20 cellular contexts compared by ENCODE assay signal in genomic region chr13:100495455-100495854, GRCh38.
A peak's percentile ranks its signal among the peaks of the same experiment; 100 is the strongest.
DNase-seq lines count a peak whose midpoint lies in the region; ATAC-seq and TF ChIP-seq lines count a peak whose summit lies in the region.
"Had no signal": no experiment of that assay in that cellular context is flagged by ENCODE, and none has a peak within 500 bp of the region (broad histone marks: within the 10 kb centered on the region; RNA-seq: fewer than 3 reads in every experiment).

No MANE protein-coding gene starts in this region.

- no peak overlapping the region for H3K4me3 ChIP-seq in HEK293 (ENCODE audit: low read depth, low read length)
- H3K4me3 ChIP-seq: MG63 had no signal

- H3K9me3 ChIP-seq in HEK293 (ENCODE audit: control insufficient read depth, insufficient read depth, low read depth, low read length), result no peaks in the 10 kb centered on the region
- H3K9me3 ChIP-seq: MG63, SK-N-SH had no signal

- no peak overlapping the region for H3K27ac ChIP-seq in HEK293 (ENCODE audit: extremely low read depth, low read depth, low read length)
- H3K27ac ChIP-seq: 22Rv1 had no signal

- H3K4me1 ChIP-seq in HEK293 (ENCODE audit: control insufficient read depth, insufficient read depth, low read length), result peaks cover 6% of the 10 kb centered on the region; the same call in 1 of the 2 replicates

- CTCF ChIA-PET in HEK293 (lab: Yijun Ruan, JAX), result no interaction called here

- POLR2A ChIA-PET in HEK293 (lab: Yijun Ruan, JAX), result no interaction called here

- ATAC-seq in GM18867 (IDR thresholded peaks at IDR 0.05; ENCODE audit: unreplicated experiment), result no peak
- ATAC-seq: CD8-positive, alpha-beta T cell; HepG2; Panc1; Right ventricle myocardium inferior had no signal

- TF ChIP-seq CTCF in HEK293 (tag by site-specific recombination; IDR thresholded peaks at IDR 0.05), result no peak

- peak; percentile 42 for DNase-seq in DMS 273 (lab: John Stamatoyannopoulos, UW; ENCODE audit: unreplicated experiment)
- no peak for DNase-seq in DMS 273 treated with DMSO at 0.1 percent for 48 hours (lab: John Stamatoyannopoulos, UW)
- DNase-seq in NCI-H146 treated with DMSO at 0.1 percent for 48 hours (lab: John Stamatoyannopoulos, UW; ENCODE audit: unreplicated experiment), result peak; percentile 90
- DNase-seq in NCI-H748 treated with DMSO at 0.1 percent for 48 hours (lab: John Stamatoyannopoulos, UW), result peak; percentile 87
- DNase-seq in NCI-H226, result no peak
- DNase-seq in C1 segment of cervical spinal cord (lab: John Stamatoyannopoulos, UW), result no peak
- DNase-seq: CD8-positive, alpha-beta T cell; Karpas-422; MG63; NCI-H345; NCI-H526 treated with DMSO at 0.1 percent for 48 hours; SK-N-SH; T-helper 1 cell; T1000 had no signal

- H3K36me3 ChIP-seq in HEK293 (ENCODE audit: control insufficient read depth in 2 of 2, insufficient read depth in 1 of 2, low read length in 2 of 2), result no peaks in the 10 kb centered on the region
- H3K36me3 ChIP-seq: MG63 had no signal

TF ChIP-seq in HEK293, 187 proteins besides CTCF, POLR2A, EP300 and RAD21:
- TF ChIP-seq FEZF1 (tag by site-specific recombination; IDR thresholded peaks at IDR 0.05) (peak; percentile 62; the same call in 1 of the 2 replicates), HOXD13 (CRISPR knock-in tag; IDR thresholded peaks at IDR 0.05; ENCODE audit: borderline replicate concordance) (no peak), ZNF660 (tag by site-specific recombination; IDR thresholded peaks at IDR 0.05) (0 out of 2 replicates have a peak, but pooled peaks have one; percentile 20), ZNF473 (tag by site-specific recombination; IDR thresholded peaks at IDR 0.05) (no peak), SP2 (tag by site-specific recombination; IDR thresholded peaks at IDR 0.05) (no peak), PRDM6 (tag by site-specific recombination; IDR thresholded peaks at IDR 0.05) (peak; percentile 76)
TF ChIP-seq in HEK293: peak in this region for 3.

Comparison
In these comparisons a context has a peak if more than half of its experiments do, and no peak if none do; other contexts are left out.
1. DNase-seq: peak in DMS 273 (single experiment), NCI-H146 treated with DMSO at 0.1 percent for 48 hours (single experiment) and NCI-H748 treated with DMSO at 0.1 percent for 48 hours (single experiment); none in DMS 273 treated with DMSO at 0.1 percent for 48 hours (single experiment), NCI-H226 (single experiment) and C1 segment of cervical spinal cord (0 of 14).